9 cellular contexts compared by ENCODE assay signal in genomic region chr12:55720894-55721444, GRCh38. TPM values are rescaled to one million over a fixed set of nuclear protein-coding genes. Genes with fewer than 3 reads are reported as not detected.
DNase-seq lines count a peak whose midpoint lies in the region; ATAC-seq and TF ChIP-seq lines count a peak whose summit lies in the region.
"Had no signal": no experiment of that assay in that cellular context is flagged by ENCODE, and none has a peak within 500 bp of the region (broad histone marks: within the 10 kb centered on the region; RNA-seq: fewer than 3 reads in every experiment).

No MANE protein-coding gene starts in this region.

- H3K27me3 Mint-ChIP-seq in activated CD8-positive, alpha-beta T cell treated with anti-CD3 and anti-CD28 coated beads, Interleukin-2, amount 10 ng/mL, durations not matched to agents 7 days and 5 days (ENCODE audit: low read depth) = no peaks in the 10 kb centered on the region
- H3K27me3 Mint-ChIP-seq in activated CD8-positive, alpha-beta T cell treated with anti-CD3 and anti-CD28 coated beads for 36 hours = no peaks in the 10 kb centered on the region
- H3K27me3 Mint-ChIP-seq: dendritic cell treated with granulocyte-macrophage colony-stimulating factor and Interleukin-4, amounts not matched to agents 40 ng/mL and 50 ng/mL, for 4 days had no signal

- peak overlapping the region; percentile 57 for H3K27ac Mint-ChIP-seq in activated CD8-positive, alpha-beta T cell treated with anti-CD3 and anti-CD28 coated beads, Interleukin-2, amount 10 ng/mL, durations not matched to agents 7 days and 5 days
- H3K27ac Mint-ChIP-seq in activated CD8-positive, alpha-beta T cell treated with anti-CD3 and anti-CD28 coated beads for 36 hours = no peak overlapping the region
- H3K27ac Mint-ChIP-seq in activated naive CD4-positive, alpha-beta T cell treated with anti-CD3 and anti-CD28 coated beads, Interleukin-2, amount 50 U/mL, for 72 hours = no peak overlapping the region
- H3K27ac Mint-ChIP-seq: dendritic cell treated with granulocyte-macrophage colony-stimulating factor and Interleukin-4, amounts not matched to agents 40 ng/mL and 50 ng/mL, for 4 days had no signal

- H3K79me2 ChIP-seq in OCI-LY1 (ENCODE audit: insufficient read depth, low read length) = no peaks in the 10 kb centered on the region

- POLR2A ChIA-PET in activated CD8-positive, alpha-beta T cell treated with anti-CD3 and anti-CD28 coated beads, Interleukin-2, amount 10 ng/mL, durations not matched to agents 7 days and 5 days (lab: Charles Lee) = interaction anchor here (0.6 to 3.3 kb wide), 3 partner anchors 9 to 209 kb away, joined by 3 to 21 read pairs (median 3); partner anchors contain the start of gene CD63
- POLR2A ChIA-PET in activated CD8-positive, alpha-beta T cell treated with anti-CD3 and anti-CD28 coated beads for 36 hours (lab: Charles Lee) = interaction anchor here (2.3 to 7.2 kb wide), 2 partner anchors 8 to 17 kb away, joined by 12 to 44 read pairs; partner anchors contain the start of gene CD63

- peaks cover 3% of the 10 kb centered on the region; the same call in 1 of the 2 replicates for H3F3A ChIP-seq in OCI-LY1 (ENCODE audit: insufficient read depth, low read length)

- H3K4me1 ChIP-seq in OCI-LY1 (ENCODE audit: insufficient read depth, low read length, severe bottlenecking) = peaks cover 39% of the 10 kb centered on the region
- peaks cover 80% of the 10 kb centered on the region for H3K4me1 ChIP-seq in muscle layer of colon (ENCODE audit: insufficient read depth, low read length)

- TF ChIP-seq CTCF in activated CD8-positive, alpha-beta T cell treated with anti-CD3 and anti-CD28 coated beads for 36 hours (IDR thresholded peaks at IDR 0.05) = no peak
- peak; percentile 28; the same call in 1 of the 2 replicates for TF ChIP-seq CTCF in OCI-LY1 (IDR thresholded peaks at IDR 0.05; ENCODE audit: low read length)

- no peak overlapping the region for H3K27ac ChIP-seq in OCI-LY1 (ENCODE audit: low read depth, low read length, poor library complexity, severe bottlenecking)
- H3K27ac ChIP-seq in muscle layer of colon (ENCODE audit: low read depth, low read length) = peak overlapping the region; percentile 99

- peak; percentile 51 for DNase-seq in activated CD8-positive, alpha-beta T cell treated with anti-CD3 and anti-CD28 coated beads, Interleukin-2, amount 10 ng/mL, durations not matched to agents 7 days and 5 days
- DNase-seq in activated CD8-positive, alpha-beta T cell treated with anti-CD3 and anti-CD28 coated beads for 36 hours = no peak
- peak; percentile 50 for DNase-seq in epidermal melanocyte (ENCODE audit: insufficient read length, low spot score)
- no peak for DNase-seq in activated naive CD4-positive, alpha-beta T cell treated with anti-CD3 and anti-CD28 coated beads, Interleukin-2, amount 50 U/mL, for 72 hours (ENCODE audit: low spot score in 2 of 2)

- no peaks in the 10 kb centered on the region for H3K9me3 Mint-ChIP-seq in activated CD8-positive, alpha-beta T cell treated with anti-CD3 and anti-CD28 coated beads, Interleukin-2, amount 10 ng/mL, durations not matched to agents 7 days and 5 days (ENCODE audit: insufficient read depth)
- no peaks in the 10 kb centered on the region for H3K9me3 Mint-ChIP-seq in activated CD8-positive, alpha-beta T cell treated with anti-CD3 and anti-CD28 coated beads for 36 hours
- no peaks in the 10 kb centered on the region for H3K9me3 Mint-ChIP-seq in activated naive CD4-positive, alpha-beta T cell treated with anti-CD3 and anti-CD28 coated beads, Interleukin-2, amount 50 U/mL, for 72 hours
- H3K9me3 Mint-ChIP-seq: dendritic cell treated with granulocyte-macrophage colony-stimulating factor and Interleukin-4, amounts not matched to agents 40 ng/mL and 50 ng/mL, for 4 days had no signal

- H3K9me2 ChIP-seq in OCI-LY1 (ENCODE audit: low read depth, low read length) = no peaks in the 10 kb centered on the region

- H3K4me3 ChIP-seq in OCI-LY1 (ENCODE audit: low read depth, low read length, poor library complexity, severe bottlenecking) (no peak overlapping the region), muscle layer of colon (ENCODE audit: low read depth in 1 of 2, low read length in 2 of 2) (peak overlapping the region in 1 of 2 donors; percentile 44)

- H4K20me1 ChIP-seq in OCI-LY1 (ENCODE audit: insufficient read depth, low read length) = no peaks in the 10 kb centered on the region

- H3K4me1 Mint-ChIP-seq in activated CD8-positive, alpha-beta T cell treated with anti-CD3 and anti-CD28 coated beads, Interleukin-2, amount 10 ng/mL, durations not matched to agents 7 days and 5 days (ENCODE audit: low read depth) = peaks cover 71% of the 10 kb centered on the region
- peaks cover 24% of the 10 kb centered on the region for H3K4me1 Mint-ChIP-seq in activated CD8-positive, alpha-beta T cell treated with anti-CD3 and anti-CD28 coated beads for 36 hours (ENCODE audit: low read depth)

- peak; percentile 2 for ATAC-seq in activated CD8-positive, alpha-beta T cell treated with anti-CD3 and anti-CD28 coated beads, Interleukin-2, amount 10 ng/mL, durations not matched to agents 7 days and 5 days
- no peak for ATAC-seq in activated CD8-positive, alpha-beta T cell treated with anti-CD3 and anti-CD28 coated beads for 36 hours
- ATAC-seq in GM21526 (IDR thresholded peaks at IDR 0.05; ENCODE audit: low FRiP score, unreplicated experiment) (no peak), GM18502 (IDR thresholded peaks at IDR 0.05; ENCODE audit: poor library complexity, unreplicated experiment) (no peak)
- ATAC-seq in activated naive CD4-positive, alpha-beta T cell treated with anti-CD3 and anti-CD28 coated beads, Interleukin-2, amount 50 U/mL, for 72 hours = no peak

- no peak overlapping the region for H3K4me3 Mint-ChIP-seq in activated CD8-positive, alpha-beta T cell treated with anti-CD3 and anti-CD28 coated beads, Interleukin-2, amount 10 ng/mL, durations not matched to agents 7 days and 5 days
- no peak overlapping the region for H3K4me3 Mint-ChIP-seq in activated CD8-positive, alpha-beta T cell treated with anti-CD3 and anti-CD28 coated beads for 36 hours
- H3K4me3 Mint-ChIP-seq: dendritic cell treated with granulocyte-macrophage colony-stimulating factor and Interleukin-4, amounts not matched to agents 40 ng/mL and 50 ng/mL, for 4 days had no signal

- H2AFZ ChIP-seq in OCI-LY1 (ENCODE audit: low read length) = no peak overlapping the region

- intact Hi-C loops in activated CD8-positive, alpha-beta T cell treated with anti-CD3 and anti-CD28 coated beads for 36 hours (cut with micrococcal nuclease) = no loop called here

- H3K27me3 ChIP-seq in OCI-LY1 (ENCODE audit: insufficient read depth, low read length) (no peaks in the 10 kb centered on the region), muscle layer of colon (ENCODE audit: control insufficient read depth in 1 of 2, insufficient read depth in 2 of 2, low read length in 2 of 2) (no peaks in the 10 kb centered on the region)

- no peaks in the 10 kb centered on the region for H3K9me3 ChIP-seq in OCI-LY1 (ENCODE audit: low read length)
- no peaks in the 10 kb centered on the region for H3K9me3 ChIP-seq in muscle layer of colon (ENCODE audit: low read length)

- H3K36me3 ChIP-seq in OCI-LY1 (ENCODE audit: insufficient read depth, low read length) (no peaks in the 10 kb centered on the region), muscle layer of colon (ENCODE audit: insufficient read depth, low read length) (peaks cover 22% of the 10 kb centered on the region)

- CTCF ChIA-PET in activated CD8-positive, alpha-beta T cell treated with anti-CD3 and anti-CD28 coated beads, Interleukin-2, amount 10 ng/mL, durations not matched to agents 7 days and 5 days (lab: Charles Lee) = interaction anchor here (1.2 to 7.6 kb wide), 4 partner anchors 9 to 205 kb away, joined by 3 to 170 read pairs (median 20); partner anchors contain the start of gene CD63
- CTCF ChIA-PET in activated CD8-positive, alpha-beta T cell treated with anti-CD3 and anti-CD28 coated beads for 36 hours (lab: Charles Lee) = interaction anchor here (1.3 to 7.1 kb wide), 3 partner anchors 17 to 65 kb away, joined by 4 to 87 read pairs (median 5); no protein-coding TSS in a partner anchor

- H3K9ac ChIP-seq in OCI-LY1 (ENCODE audit: low read length) = no peak overlapping the region
- H3K9ac ChIP-seq in muscle layer of colon (ENCODE audit: low read length) = peak overlapping the region; percentile 47

- H3K36me3 Mint-ChIP-seq in activated CD8-positive, alpha-beta T cell treated with anti-CD3 and anti-CD28 coated beads, Interleukin-2, amount 10 ng/mL, durations not matched to agents 7 days and 5 days (ENCODE audit: low read depth) = peaks cover 38% of the 10 kb centered on the region
- peaks cover 3% of the 10 kb centered on the region for H3K36me3 Mint-ChIP-seq in activated CD8-positive, alpha-beta T cell treated with anti-CD3 and anti-CD28 coated beads for 36 hours (ENCODE audit: low read depth)
- H3K36me3 Mint-ChIP-seq in activated naive CD4-positive, alpha-beta T cell treated with anti-CD3 and anti-CD28 coated beads, Interleukin-2, amount 50 U/mL, for 72 hours = no peaks in the 10 kb centered on the region

- H3K4me2 ChIP-seq in OCI-LY1 (ENCODE audit: low read length) = no peak overlapping the region

RNA-seq across cellular contexts. Expression of gene RDH5, which starts 0.8 kb away (rescaled TPM):
- 10 to 100 TPM; 12.0 to 12.1 TPM for total RNA-seq in activated CD8-positive, alpha-beta T cell treated with anti-CD3 and anti-CD28 coated beads, Interleukin-2, amount 10 ng/mL, durations not matched to agents 7 days and 5 days
- 1 to 10 TPM; 5.3 to 6.8 TPM for total RNA-seq in activated CD8-positive, alpha-beta T cell treated with anti-CD3 and anti-CD28 coated beads for 36 hours
- total RNA-seq in activated naive CD4-positive, alpha-beta T cell treated with anti-CD3 and anti-CD28 coated beads, Interleukin-2, amount 50 U/mL, for 72 hours = 10 to 100 TPM in 1 of 2 donors, 1 to 10 TPM in 1; 6.4 to 13.3 TPM

RNA-seq across cellular contexts. Expression of gene BLOC1S1, which starts 5.1 kb away (rescaled TPM):
- total RNA-seq in activated CD8-positive, alpha-beta T cell treated with anti-CD3 and anti-CD28 coated beads, Interleukin-2, amount 10 ng/mL, durations not matched to agents 7 days and 5 days = 100 to 1,000 TPM; 156 to 158 TPM
- total RNA-seq in activated CD8-positive, alpha-beta T cell treated with anti-CD3 and anti-CD28 coated beads for 36 hours = 10 to 100 TPM; 79.0 to 84.6 TPM
- 100 to 1,000 TPM; 116 to 118 TPM for total RNA-seq in activated naive CD4-positive, alpha-beta T cell treated with anti-CD3 and anti-CD28 coated beads, Interleukin-2, amount 50 U/mL, for 72 hours

RNA-seq across cellular contexts. Expression of gene CD63, which starts 7.8 kb away (rescaled TPM):
- 100 to 1,000 TPM; 203 to 206 TPM for total RNA-seq in activated CD8-positive, alpha-beta T cell treated with anti-CD3 and anti-CD28 coated beads, Interleukin-2, amount 10 ng/mL, durations not matched to agents 7 days and 5 days
- total RNA-seq in activated CD8-positive, alpha-beta T cell treated with anti-CD3 and anti-CD28 coated beads for 36 hours = 100 to 1,000 TPM in 1 of 2 experiments, 10 to 100 TPM in 1; 99.6 to 101 TPM
- total RNA-seq in activated naive CD4-positive, alpha-beta T cell treated with anti-CD3 and anti-CD28 coated beads, Interleukin-2, amount 50 U/mL, for 72 hours = 100 to 1,000 TPM; 129 to 180 TPM

RNA-seq across cellular contexts. Expression of gene ITGA7, which starts 13.3 kb away (rescaled TPM):
- total RNA-seq in activated CD8-positive, alpha-beta T cell treated with anti-CD3 and anti-CD28 coated beads, Interleukin-2, amount 10 ng/mL, durations not matched to agents 7 days and 5 days = 1 to 10 TPM; 2.0 to 4.2 TPM
- 1 to 10 TPM; 4.3 to 4.8 TPM for total RNA-seq in activated CD8-positive, alpha-beta T cell treated with anti-CD3 and anti-CD28 coated beads for 36 hours
- total RNA-seq in activated naive CD4-positive, alpha-beta T cell treated with anti-CD3 and anti-CD28 coated beads, Interleukin-2, amount 50 U/mL, for 72 hours = 10 to 100 TPM in 1 of 2 donors, 1 to 10 TPM in 1; 4.0 to 11.9 TPM

RNA-seq across cellular contexts. Expression of gene GDF11, which starts 22.0 kb away (rescaled TPM):
- 10 to 100 TPM; 12.4 to 13.9 TPM for total RNA-seq in activated CD8-positive, alpha-beta T cell treated with anti-CD3 and anti-CD28 coated beads, Interleukin-2, amount 10 ng/mL, durations not matched to agents 7 days and 5 days
- total RNA-seq in activated CD8-positive, alpha-beta T cell treated with anti-CD3 and anti-CD28 coated beads for 36 hours = 1 to 10 TPM; 7.4 to 9.3 TPM
- 10 to 100 TPM in 1 of 2 donors, 1 to 10 TPM in 1; 5.9 to 12.0 TPM for total RNA-seq in activated naive CD4-positive, alpha-beta T cell treated with anti-CD3 and anti-CD28 coated beads, Interleukin-2, amount 50 U/mL, for 72 hours

Comparison
In these comparisons a context has a peak if more than half of its experiments do, and no peak if none do; other contexts are left out.
1. DNase-seq: peak in activated CD8-positive, alpha-beta T cell treated with anti-CD3 and anti-CD28 coated beads, Interleukin-2, amount 10 ng/mL, durations not matched to agents 7 days and 5 days (single experiment) and epidermal melanocyte (single experiment); none in activated CD8-positive, alpha-beta T cell treated with anti-CD3 and anti-CD28 coated beads for 36 hours (single experiment) and activated naive CD4-positive, alpha-beta T cell treated with anti-CD3 and anti-CD28 coated beads, Interleukin-2, amount 50 U/mL, for 72 hours (0 of 2).